Comparison of ENCODE assay signal across 27 cellular contexts in genomic region chr11:38593649-38594048, GRCh38.
A peak's percentile ranks its signal among the peaks of the same experiment; 100 is the strongest.
DNase-seq lines count a peak whose midpoint lies in the region; ATAC-seq, FAIRE-seq and TF ChIP-seq lines count a peak whose summit lies in the region.
"Had no signal": no experiment of that assay in that cellular context is flagged by ENCODE, and none has a peak within 500 bp of the region (broad histone marks: within the 10 kb centered on the region; RNA-seq: fewer than 3 reads in every experiment).

No MANE protein-coding gene starts in this region.

- DNase-seq in AG04450 (ENCODE audit: low read depth, low spot score) (peak; percentile 61), HT1080 (ENCODE audit: low read depth) (peak; percentile 59), astrocyte (ENCODE audit: low read depth) (peak; percentile 82), fibroblast of villous mesenchyme (ENCODE audit: low read depth) (peak; percentile 1), NCI-H748 (lab: John Stamatoyannopoulos, UW; ENCODE audit: unreplicated experiment) (no peak), left ventricle myocardium superior (no peak)
- DNase-seq in CD4-positive, alpha-beta memory T cell, result no peak
- DNase-seq: activated CD4-positive, alpha-beta T cell treated with anti-CD3 and anti-CD28 coated beads, Interleukin-2, amount 10 ng/mL, durations not matched to agents 24 days and 14 days; activated CD8-positive, alpha-beta memory T cell treated with anti-CD3 and anti-CD28 coated beads, Interleukin-2, amount 10 ng/mL, durations not matched to agents 7 days and 5 days; dermis blood vessel endothelial cell; DMS 273 treated with DMSO at 0.1 percent for 48 hours; KBM-7; NCI-H1048; NCI-H187 treated with DMSO at 0.1 percent for 48 hours; NCI-H774; nephron progenitor cell; T-helper 17 cell had no signal

- no peaks in the 10 kb centered on the region for H3K9me3 Mint-ChIP-seq in astrocyte (ENCODE audit: unreplicated experiment)
- H3K9me3 Mint-ChIP-seq in CD4-positive, alpha-beta memory T cell, result peaks cover 0 to 10% (median 5%) of the 10 kb centered on the region in 8 donors
- H3K9me3 Mint-ChIP-seq: nephron progenitor cell had no signal

- no peak overlapping the region for H3K4me3 Mint-ChIP-seq in astrocyte (ENCODE audit: unreplicated experiment)
- no peak overlapping the region for H3K4me3 Mint-ChIP-seq in CD4-positive, alpha-beta memory T cell
- H3K4me3 Mint-ChIP-seq: activated CD4-positive, alpha-beta T cell treated with anti-CD3 and anti-CD28 coated beads, Interleukin-2, amount 10 ng/mL, durations not matched to agents 24 days and 14 days; activated CD8-positive, alpha-beta memory T cell treated with anti-CD3 and anti-CD28 coated beads, Interleukin-2, amount 10 ng/mL, durations not matched to agents 7 days and 5 days; activated naive CD8-positive, alpha-beta T cell; nephron progenitor cell; T-helper 17 cell had no signal

- H3K27me3 ChIP-seq in AG04450 (ENCODE audit: control insufficient read depth, insufficient read depth, low read length), result no peaks in the 10 kb centered on the region
- H3K27me3 ChIP-seq in astrocyte (ENCODE audit: insufficient read depth, low read length), result no peaks in the 10 kb centered on the region
- H3K27me3 ChIP-seq in CD4-positive, alpha-beta memory T cell (ENCODE audit: insufficient read depth, low read length), result no peaks in the 10 kb centered on the region
- H3K27me3 ChIP-seq: hepatocyte, suprapubic skin had no signal

- H4K20me1 ChIP-seq in astrocyte (ENCODE audit: insufficient read depth, low read length), result no peaks in the 10 kb centered on the region

- FAIRE-seq in astrocyte (lab: Jason Lieb, UNC), result no peak
- FAIRE-seq: A549, G401.6, urothelium cell line had no signal

- POLR2A ChIA-PET in AG04450 (lab: Yijun Ruan, JAX), result no interaction called here
- POLR2A ChIA-PET in CD4-positive, alpha-beta memory T cell (lab: Charles Lee; ENCODE audit: partially characterized antibody), result no interaction called here

- H3K4me2 ChIP-seq in astrocyte (ENCODE audit: low read length), result no peak overlapping the region
- H3K4me2 ChIP-seq: A549, hepatocyte had no signal

- intact Hi-C loops in CD4-positive, alpha-beta memory T cell (cut with micrococcal nuclease), result no loop called here
- intact Hi-C loops in left ventricle myocardium superior (cut with micrococcal nuclease), result no loop called here

- no peaks in the 10 kb centered on the region for H3K36me3 ChIP-seq in astrocyte (ENCODE audit: insufficient read depth, low read length)
- no peaks in the 10 kb centered on the region for H3K36me3 ChIP-seq in CD4-positive, alpha-beta memory T cell (ENCODE audit: insufficient read depth, low read length)
- H3K36me3 ChIP-seq: HAP-1, suprapubic skin had no signal

- H3K9me3 ChIP-seq in AG04450 (ENCODE audit: control insufficient read depth, insufficient read depth, low read length), result no peaks in the 10 kb centered on the region
- H3K9me3 ChIP-seq in astrocyte (ENCODE audit: insufficient read depth, low read depth, low read length), result no peaks in the 10 kb centered on the region
- H3K9me3 ChIP-seq in CD4-positive, alpha-beta memory T cell (ENCODE audit: control insufficient read depth in 1 of 2, low read length in 2 of 2), result no peaks in the 10 kb centered on the region
- H3K9me3 ChIP-seq: A549, HAP-1, suprapubic skin had no signal

- no peaks in the 10 kb centered on the region for H3K4me1 Mint-ChIP-seq in astrocyte (ENCODE audit: low read depth, unreplicated experiment)
- H3K4me1 Mint-ChIP-seq in CD4-positive, alpha-beta memory T cell, result no peaks in the 10 kb centered on the region
- H3K4me1 Mint-ChIP-seq: activated CD4-positive, alpha-beta T cell treated with anti-CD3 and anti-CD28 coated beads, Interleukin-2, amount 10 ng/mL, durations not matched to agents 24 days and 14 days; activated CD8-positive, alpha-beta memory T cell treated with anti-CD3 and anti-CD28 coated beads, Interleukin-2, amount 10 ng/mL, durations not matched to agents 7 days and 5 days; T-helper 17 cell had no signal

- H3K27ac Mint-ChIP-seq in astrocyte (ENCODE audit: unreplicated experiment), result no peak overlapping the region
- no peak overlapping the region for H3K27ac Mint-ChIP-seq in CD4-positive, alpha-beta memory T cell
- H3K27ac Mint-ChIP-seq: activated CD4-positive, alpha-beta T cell treated with anti-CD3 and anti-CD28 coated beads, Interleukin-2, amount 10 ng/mL, durations not matched to agents 24 days and 14 days; activated CD8-positive, alpha-beta memory T cell treated with anti-CD3 and anti-CD28 coated beads, Interleukin-2, amount 10 ng/mL, durations not matched to agents 7 days and 5 days; activated naive CD8-positive, alpha-beta T cell; nephron progenitor cell; T-helper 17 cell had no signal

- no peak overlapping the region for H2AFZ ChIP-seq in astrocyte (ENCODE audit: low read depth, low read length)
- H2AFZ ChIP-seq: hepatocyte had no signal

- no peaks in the 10 kb centered on the region for H3K27me3 Mint-ChIP-seq in astrocyte (ENCODE audit: low read depth, unreplicated experiment)
- H3K27me3 Mint-ChIP-seq in CD4-positive, alpha-beta memory T cell, result no peaks in the 10 kb centered on the region
- H3K27me3 Mint-ChIP-seq: activated CD4-positive, alpha-beta T cell treated with anti-CD3 and anti-CD28 coated beads, Interleukin-2, amount 10 ng/mL, durations not matched to agents 24 days and 14 days; activated CD8-positive, alpha-beta memory T cell treated with anti-CD3 and anti-CD28 coated beads, Interleukin-2, amount 10 ng/mL, durations not matched to agents 7 days and 5 days; activated naive CD8-positive, alpha-beta T cell; T-helper 17 cell had no signal

- CTCF ChIA-PET in AG04450 (lab: Charles Lee), result no interaction called here
- CTCF ChIA-PET in CD4-positive, alpha-beta memory T cell (lab: Charles Lee; ENCODE audit: partially characterized antibody), result no interaction called here

- ATAC-seq in HG03095 (IDR thresholded peaks at IDR 0.05; ENCODE audit: unreplicated experiment) (no peak), left ventricle myocardium superior (no peak)
- ATAC-seq: A549; activated CD8-positive, alpha-beta memory T cell treated with anti-CD3 and anti-CD28 coated beads, Interleukin-2, amount 10 ng/mL, durations not matched to agents 7 days and 5 days; T-helper 17 cell had no signal

- no peak overlapping the region for H3K9ac ChIP-seq in astrocyte (ENCODE audit: low read length)

- H3K36me3 Mint-ChIP-seq in astrocyte (ENCODE audit: low read depth, unreplicated experiment), result no peaks in the 10 kb centered on the region
- H3K36me3 Mint-ChIP-seq in CD4-positive, alpha-beta memory T cell, result no peaks in the 10 kb centered on the region
- H3K36me3 Mint-ChIP-seq: activated CD8-positive, alpha-beta memory T cell treated with anti-CD3 and anti-CD28 coated beads, Interleukin-2, amount 10 ng/mL, durations not matched to agents 7 days and 5 days; activated naive CD8-positive, alpha-beta T cell had no signal

- TF ChIP-seq CTCF in AG04450 (IDR thresholded peaks at IDR 0.05; ENCODE audit: low read depth, low read length), result no peak
- no peak for TF ChIP-seq CTCF in astrocyte (IDR thresholded peaks at IDR 0.05; ENCODE audit: insufficient read depth, low read depth, low read length)
- no peak for TF ChIP-seq CTCF in fibroblast of villous mesenchyme (IDR thresholded peaks at IDR 0.05; ENCODE audit: insufficient read depth, low read depth, low read length)

- H3K79me2 ChIP-seq in astrocyte (ENCODE audit: insufficient read depth, low read length), result no peaks in the 10 kb centered on the region
- H3K79me2 ChIP-seq: hepatocyte had no signal

- H3K4me3 ChIP-seq in AG04450 (ENCODE audit: low read depth, low read length) (no peak overlapping the region), astrocyte (ENCODE audit: insufficient read depth, low read depth, low read length) (no peak overlapping the region), fibroblast of villous mesenchyme (ENCODE audit: low read depth, low read length) (no peak overlapping the region)
- no peak overlapping the region for H3K4me3 ChIP-seq in CD4-positive, alpha-beta memory T cell (ENCODE audit: low read length in 2 of 2)
- H3K4me3 ChIP-seq: A549, HAP-1, hepatocyte, suprapubic skin had no signal

- peak overlapping the region; percentile 43 for H3K27ac ChIP-seq in AG04450 (ENCODE audit: low read depth, low read length)
- H3K27ac ChIP-seq in astrocyte (ENCODE audit: low read depth, low read length), result no peak overlapping the region
- no peak overlapping the region for H3K27ac ChIP-seq in CD4-positive, alpha-beta memory T cell (ENCODE audit: low read depth, low read length)
- H3K27ac ChIP-seq: A549, C4-2B, hepatocyte, suprapubic skin, VCaP had no signal

- H3K4me1 ChIP-seq in astrocyte (ENCODE audit: insufficient read depth, low read length), result no peaks in the 10 kb centered on the region
- no peaks in the 10 kb centered on the region for H3K4me1 ChIP-seq in CD4-positive, alpha-beta memory T cell (ENCODE audit: insufficient read depth, low read length)
- H3K4me1 ChIP-seq: A549, HAP-1, suprapubic skin had no signal

Comparison
In these comparisons a context has a peak if more than half of its experiments do, and no peak if none do; other contexts are left out.
1. DNase-seq: peak in AG04450 (single experiment), HT1080 (single experiment), astrocyte (single experiment) and fibroblast of villous mesenchyme (single experiment); none in CD4-positive, alpha-beta memory T cell (0 of 5), NCI-H748 (single experiment) and left ventricle myocardium superior (single experiment).